ENCODE assay signal across 16 cellular contexts in genomic region chr13:93789058-93789457, GRCh38.
"Had no signal": no experiment of that assay in that cellular context is flagged by ENCODE, and none has a peak within 500 bp of the region (broad histone marks: within the 10 kb centered on the region; RNA-seq: fewer than 3 reads in every experiment).

No MANE protein-coding gene starts in this region.

- ATAC-seq: esophagus mucosa, gastroesophageal sphincter, heart left ventricle, left ventricle myocardium superior had no signal

- H3K27ac Mint-ChIP-seq: activated CD4-positive, alpha-beta memory T cell treated with anti-CD3 and anti-CD28 coated beads for 36 hours; activated naive CD4-positive, alpha-beta T cell treated with anti-CD3 and anti-CD28 coated beads, Interleukin-2, amount 50 U/mL, for 24 hours; activated T-cell treated with anti-CD3 and anti-CD28 coated beads, Interleukin-2, amount 50 U/mL, for 24 hours; stimulated activated naive CD8-positive, alpha-beta T cell treated with anti-CD3 and anti-CD28 coated beads, Interleukin-15, Interleukin-2, amounts not matched to agents 100 ng/mL and 50 ng/mL, for 24 hours had no signal

- H3K9me3 Mint-ChIP-seq: activated CD4-positive, alpha-beta memory T cell treated with anti-CD3 and anti-CD28 coated beads for 36 hours; activated naive CD4-positive, alpha-beta T cell treated with anti-CD3 and anti-CD28 coated beads, Interleukin-2, amount 50 U/mL, for 24 hours; activated T-cell treated with anti-CD3 and anti-CD28 coated beads, Interleukin-2, amount 50 U/mL, for 24 hours; nephron progenitor cell; stimulated activated naive CD8-positive, alpha-beta T cell treated with anti-CD3 and anti-CD28 coated beads, Interleukin-15, Interleukin-2, amounts not matched to agents 100 ng/mL and 50 ng/mL, for 24 hours had no signal

- DNase-seq: activated CD4-positive, alpha-beta memory T cell treated with anti-CD3 and anti-CD28 coated beads for 36 hours; activated gamma-delta T cell; activated T-cell treated with anti-CD3 and anti-CD28 coated beads, Interleukin-2, amount 50 U/mL, for 24 hours; effector CD4-positive, alpha-beta T cell; heart left ventricle; left ventricle myocardium superior; nephron progenitor cell; nucleus accumbens; stimulated activated CD8-positive, alpha-beta memory T cell treated with anti-CD3 and anti-CD28 coated beads, Interleukin-4, amount 100 ng/mL, for 48 hours; T-helper 2 cell; transverse colon; uterus had no signal

- H3K4me3 Mint-ChIP-seq: activated CD4-positive, alpha-beta memory T cell treated with anti-CD3 and anti-CD28 coated beads for 36 hours; activated naive CD4-positive, alpha-beta T cell treated with anti-CD3 and anti-CD28 coated beads, Interleukin-2, amount 50 U/mL, for 24 hours; activated T-cell treated with anti-CD3 and anti-CD28 coated beads, Interleukin-2, amount 50 U/mL, for 24 hours; nephron progenitor cell; stimulated activated naive CD8-positive, alpha-beta T cell treated with anti-CD3 and anti-CD28 coated beads, Interleukin-15, Interleukin-2, amounts not matched to agents 100 ng/mL and 50 ng/mL, for 24 hours had no signal

- H3K36me3 Mint-ChIP-seq: activated CD4-positive, alpha-beta memory T cell treated with anti-CD3 and anti-CD28 coated beads for 36 hours; activated naive CD4-positive, alpha-beta T cell treated with anti-CD3 and anti-CD28 coated beads, Interleukin-2, amount 50 U/mL, for 24 hours had no signal
